8 cellular contexts compared by ENCODE assay signal in the genomic region with DNA sequence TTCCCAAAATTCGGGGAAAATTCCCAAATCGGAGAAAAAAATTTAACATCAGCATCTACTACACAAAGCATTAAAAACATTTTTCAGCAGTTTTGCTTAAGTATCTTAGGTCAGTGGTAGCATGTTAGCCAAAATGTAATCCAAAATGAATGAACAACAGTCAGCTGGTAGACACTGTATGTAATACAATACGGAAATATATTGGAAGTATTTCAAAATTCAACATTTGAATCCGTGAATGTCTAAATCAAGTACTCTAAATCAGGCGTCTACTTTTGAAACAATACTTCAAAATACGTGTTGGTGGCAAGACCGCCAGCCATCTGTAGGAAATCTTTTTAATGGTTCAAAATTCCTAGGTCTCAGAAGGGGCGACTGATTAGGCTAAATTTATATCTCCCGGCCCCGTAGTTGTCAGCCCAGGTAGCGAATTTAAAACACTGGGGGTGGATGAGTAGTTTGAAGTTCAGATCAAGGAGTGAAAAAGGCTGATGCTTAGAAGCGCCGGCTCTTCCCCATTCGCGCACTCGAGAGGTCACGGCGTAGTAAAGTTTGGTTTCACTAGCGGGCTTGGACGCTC. TPM values are rescaled to one million over a fixed set of nuclear protein-coding genes. Genes with fewer than 3 reads are reported as not detected.
DNase-seq lines count a peak whose midpoint lies in the region; ATAC-seq and TF ChIP-seq lines count a peak whose summit lies in the region.

No MANE protein-coding gene starts in this region.

- H3K4me1 Mint-ChIP-seq in activated CD4-positive, alpha-beta T cell treated with anti-CD3 and anti-CD28 coated beads, Interleukin-2, amount 10 ng/mL, durations not matched to agents 7 days and 5 days = peaks cover 51% of the 10 kb centered on the region
- peaks cover 36% of the 10 kb centered on the region for H3K4me1 Mint-ChIP-seq in progenitor cell of endocrine pancreas (ENCODE audit: low read depth)

- peaks cover 14 to 57% (median 23%) of the 10 kb centered on the region in 3 donors for H3K4me1 ChIP-seq in gastroesophageal sphincter

- peak; percentile 14 for ATAC-seq in GM19463 (IDR thresholded peaks at IDR 0.05; ENCODE audit: unreplicated experiment)
- ATAC-seq in gastroesophageal sphincter = peak; percentile 8

- H3K27me3 ChIP-seq in HL-60 (ENCODE audit: insufficient read depth, poor library complexity, severe bottlenecking) = no peaks in the 10 kb centered on the region
- H3K27me3 ChIP-seq in gastroesophageal sphincter = no peaks in the 10 kb centered on the region

- peaks cover 40% of the 10 kb centered on the region for H3K36me3 Mint-ChIP-seq in activated CD4-positive, alpha-beta T cell treated with anti-CD3 and anti-CD28 coated beads, Interleukin-2, amount 10 ng/mL, durations not matched to agents 7 days and 5 days (ENCODE audit: low read depth)
- H3K36me3 Mint-ChIP-seq in progenitor cell of endocrine pancreas (ENCODE audit: insufficient read depth) = peaks cover 16% of the 10 kb centered on the region

- no peak for TF ChIP-seq EP300 in gastroesophageal sphincter (IDR thresholded peaks at IDR 0.05)

- H3K4me3 Mint-ChIP-seq in activated CD4-positive, alpha-beta T cell treated with anti-CD3 and anti-CD28 coated beads, Interleukin-2, amount 10 ng/mL, durations not matched to agents 7 days and 5 days = peak overlapping the region; percentile 91
- peak overlapping the region; percentile 89 for H3K4me3 Mint-ChIP-seq in progenitor cell of endocrine pancreas (ENCODE audit: low read depth)

- POLR2A ChIA-PET in activated CD4-positive, alpha-beta T cell treated with anti-CD3 and anti-CD28 coated beads, Interleukin-2, amount 10 ng/mL, durations not matched to agents 7 days and 5 days (lab: Charles Lee) = no interaction called here

- H3K27ac Mint-ChIP-seq in activated CD4-positive, alpha-beta T cell treated with anti-CD3 and anti-CD28 coated beads, Interleukin-2, amount 10 ng/mL, durations not matched to agents 7 days and 5 days = peak overlapping the region; percentile 98
- H3K27ac Mint-ChIP-seq in progenitor cell of endocrine pancreas = peak overlapping the region; percentile 99

- H3K27ac ChIP-seq in HL-60 (replicated peaks) (peak overlapping the region; percentile 100), gastroesophageal sphincter (peak overlapping the region; percentile 93 to 98 (median 96))

- TF ChIP-seq POLR2A in gastroesophageal sphincter (IDR thresholded peaks at IDR 0.05) = no peak

- no peaks in the 10 kb centered on the region for H3K27me3 Mint-ChIP-seq in activated CD4-positive, alpha-beta T cell treated with anti-CD3 and anti-CD28 coated beads, Interleukin-2, amount 10 ng/mL, durations not matched to agents 7 days and 5 days
- no peaks in the 10 kb centered on the region for H3K27me3 Mint-ChIP-seq in progenitor cell of endocrine pancreas

- DNase-seq in GF-D8 (lab: John Stamatoyannopoulos, UW) = peak; percentile 52
- DNase-seq in HL-60 (ENCODE audit: low read depth in 1 of 2, low spot score in 1 of 2) = peak; percentile 28 to 76
- DNase-seq in activated CD4-positive, alpha-beta T cell treated with anti-CD3 and anti-CD28 coated beads, Interleukin-2, amount 10 ng/mL, durations not matched to agents 7 days and 5 days = peak; percentile 71
- DNase-seq in progenitor cell of endocrine pancreas (ENCODE audit: low spot score, unreplicated experiment) = no peak
- no peak for DNase-seq in NCI-H2081 (lab: John Stamatoyannopoulos, UW)
- DNase-seq in mesenteric fat pad (ENCODE audit: low spot score) = no peak

- H3K36me3 ChIP-seq in gastroesophageal sphincter = no peaks in the 10 kb centered on the region

- H3K9me3 ChIP-seq in gastroesophageal sphincter = no peaks in the 10 kb centered on the region

- TF ChIP-seq CTCF in HL-60 (IDR thresholded peaks at IDR 0.05; ENCODE audit: insufficient read depth, low read length) = no peak
- no peak for TF ChIP-seq CTCF in gastroesophageal sphincter (IDR thresholded peaks at IDR 0.05)
- TF ChIP-seq CTCF in progenitor cell of endocrine pancreas (IDR thresholded peaks at IDR 0.05; ENCODE audit: unreplicated experiment) = no peak

- 2 to 5% methylated on average over 8 to 12 of the region's 20 CpGs for WGBS in gastroesophageal sphincter (ENCODE audit: low coverage in 1 of 2), 2 donors

- peaks cover 6% of the 10 kb centered on the region for H3K9me3 Mint-ChIP-seq in activated CD4-positive, alpha-beta T cell treated with anti-CD3 and anti-CD28 coated beads, Interleukin-2, amount 10 ng/mL, durations not matched to agents 7 days and 5 days
- H3K9me3 Mint-ChIP-seq in progenitor cell of endocrine pancreas (ENCODE audit: low read depth) = no peaks in the 10 kb centered on the region

- CTCF ChIA-PET in activated CD4-positive, alpha-beta T cell treated with anti-CD3 and anti-CD28 coated beads, Interleukin-2, amount 10 ng/mL, durations not matched to agents 7 days and 5 days (lab: Charles Lee) = interaction anchor here (0.5 to 1.4 kb wide), 4 partner anchors 17 to 689 kb away, joined by 3 to 5 read pairs (median 4); no protein-coding TSS in a partner anchor

- peak overlapping the region; percentile 69 for H3K4me3 ChIP-seq in HL-60 (replicated peaks; ENCODE audit: insufficient read depth, low read length)
- H3K4me3 ChIP-seq in gastroesophageal sphincter = peak overlapping the region; percentile 74 to 88

RNA-seq across cellular contexts. Expression of gene SCAF11, which starts 1.0 kb away (rescaled TPM):
- total RNA-seq in activated CD4-positive, alpha-beta T cell treated with anti-CD3 and anti-CD28 coated beads, Interleukin-2, amount 10 ng/mL, durations not matched to agents 7 days and 5 days = 100 to 1,000 TPM; 134 to 140 TPM
- total RNA-seq in gastroesophageal sphincter (100 to 1,000 TPM; 124 to 145 (median 137) TPM), progenitor cell of endocrine pancreas (104 and 113 TPM in 2 replicates), mesenteric fat pad (115 TPM)

Comparison
In these comparisons a context has a peak if more than half of its experiments do, and no peak if none do; other contexts are left out.
1. DNase-seq: peak in GF-D8 (single experiment), HL-60 (2 of 2) and activated CD4-positive, alpha-beta T cell treated with anti-CD3 and anti-CD28 coated beads, Interleukin-2, amount 10 ng/mL, durations not matched to agents 7 days and 5 days (single experiment); none in progenitor cell of endocrine pancreas (single experiment), NCI-H2081 (0 of 2) and mesenteric fat pad (single experiment).